In genomic region chr5:65925601-65926275, GRCh38 we compare ENCODE assay signal across 8 cellular contexts. TPM values are rescaled to one million over a fixed set of nuclear protein-coding genes. Genes with fewer than 3 reads are reported as not detected.
A peak's percentile ranks its signal among the peaks of the same experiment; 100 is the strongest.
DNase-seq lines count a peak whose midpoint lies in the region; ATAC-seq and TF ChIP-seq lines count a peak whose summit lies in the region.

No MANE protein-coding gene starts in this region.

- H3K4me1 Mint-ChIP-seq in HFFc6 (ENCODE audit: low read depth) (peaks cover 45% of the 10 kb centered on the region), progenitor cell of endocrine pancreas (ENCODE audit: low read depth) (peaks cover 35% of the 10 kb centered on the region)

- peaks cover 0 to 46% (median 33%) of the 10 kb centered on the region in 9 donors for H3K4me1 ChIP-seq in heart right ventricle
- peaks cover 23% of the 10 kb centered on the region for H3K4me1 ChIP-seq in upper lobe of right lung

- peak; percentile 76 for DNase-seq in HFFc6
- DNase-seq in NAMALWA (ENCODE audit: low spot score) = peak; percentile 93
- peak; percentile 74 for DNase-seq in SKM-1 treated with dmso at 0.1 percent for 144 hours (lab: John Stamatoyannopoulos, UW; ENCODE audit: unreplicated experiment)
- peak; percentile 82 to 87 for DNase-seq in heart right ventricle
- DNase-seq in progenitor cell of endocrine pancreas (ENCODE audit: low spot score, unreplicated experiment) = peak; percentile 80
- DNase-seq in upper lobe of right lung = peak; percentile 92

- H3K36me3 Mint-ChIP-seq in HFFc6 (ENCODE audit: low read depth) = peaks cover 39% of the 10 kb centered on the region
- H3K36me3 Mint-ChIP-seq in progenitor cell of endocrine pancreas (ENCODE audit: insufficient read depth) = peaks cover 2% of the 10 kb centered on the region

- H3K27me3 ChIP-seq in heart right ventricle = no peaks in the 10 kb centered on the region
- H3K27me3 ChIP-seq in upper lobe of right lung = no peaks in the 10 kb centered on the region

- H3K4me3 Mint-ChIP-seq in HFFc6 (peak overlapping the region; percentile 91), progenitor cell of endocrine pancreas (ENCODE audit: low read depth) (peak overlapping the region; percentile 92)

- H3K4me3 ChIP-seq in heart right ventricle = peak overlapping the region; percentile 69 to 95 (median 90)
- H3K4me3 ChIP-seq in upper lobe of right lung = peak overlapping the region; percentile 79

- ATAC-seq in heart right ventricle (peak; percentile 81 to 94 (median 89)), upper lobe of right lung (peak; percentile 92)

- TF ChIP-seq CTCF in GM12873 (IDR thresholded peaks at IDR 0.05; ENCODE audit: insufficient read depth, low read depth, low read length, missing control alignments) (peak; percentile 51), HFFc6 (IDR thresholded peaks at IDR 0.05) (peak; percentile 68), heart right ventricle (IDR thresholded peaks at IDR 0.05) (peak in 8 of 9 donors; percentile 27 to 67 (median 38)), progenitor cell of endocrine pancreas (IDR thresholded peaks at IDR 0.05; ENCODE audit: unreplicated experiment) (peak; percentile 59), upper lobe of right lung (IDR thresholded peaks at IDR 0.05) (peak; percentile 33)

- 0% methylated on average over 57 to 94 of the region's 94 CpGs for WGBS in adipose tissue, 3 donors
- WGBS in heart right ventricle, 2 donors = 0 to 1% methylated on average over 71 to 93 of the region's 94 CpGs

- H3K9me3 Mint-ChIP-seq in HFFc6 (no peaks in the 10 kb centered on the region; the same call in 1 of the 2 replicates), progenitor cell of endocrine pancreas (ENCODE audit: low read depth) (no peaks in the 10 kb centered on the region)

- peaks cover 0 to 13% (median 0%) of the 10 kb centered on the region in 9 donors for H3K36me3 ChIP-seq in heart right ventricle
- no peaks in the 10 kb centered on the region for H3K36me3 ChIP-seq in upper lobe of right lung

- H3K27ac ChIP-seq in adipose tissue (ENCODE audit: low read depth, low read length) (peak overlapping the region; percentile 99), heart right ventricle (peak overlapping the region; percentile 92 to 100 (median 100)), upper lobe of right lung (peak overlapping the region; percentile 99)

- intact Hi-C loops in heart right ventricle (cut with DNase I) = loop anchor here in 9 of 10 donors (2.0 to 10.0 kb wide), 12 partner anchors 87 to 301 kb away; partner anchors contain the start of genes SREK1 (in 7 of the 9), NLN (in 1 of the 9), SGTB (in 1 of the 9) and SHLD3 (in 1 of the 9)
- intact Hi-C loops in upper lobe of right lung (cut with DNase I) = no loop called here

- H3K27ac Mint-ChIP-seq in HFFc6 (peak overlapping the region; percentile 95), progenitor cell of endocrine pancreas (peak overlapping the region; percentile 99)

- H3K27me3 Mint-ChIP-seq in HFFc6 (ENCODE audit: insufficient read depth) = peaks cover 4% of the 10 kb centered on the region
- no peaks in the 10 kb centered on the region for H3K27me3 Mint-ChIP-seq in progenitor cell of endocrine pancreas

- H3K9me3 ChIP-seq in heart right ventricle (no peaks in the 10 kb centered on the region), upper lobe of right lung (no peaks in the 10 kb centered on the region)

RNA-seq across cellular contexts. Expression of gene ERBIN, which starts 0.6 kb away (rescaled TPM):
- 100 to 1,000 TPM in 5 of 6 experiments, 10 to 100 TPM in 1; 97.5 to 127 (median 114) TPM for total RNA-seq in HFFc6 (2021; fragmentation: NEBNext Ultra II Directional; extraction: Animal tissue kit (Norgen Biotek cat#: 25700))
- polyA plus RNA-seq in adipose tissue (10 to 100 TPM in 2 of 3 donors, 1 to 10 TPM in 1; 9.6 to 17.4 (median 13.9) TPM), heart right ventricle (10 to 100 TPM in 1 of 2 donors, 1 to 10 TPM in 1; 7.4 to 12.5 TPM)
- total RNA-seq in heart right ventricle (10 to 100 TPM; 28.7 to 63.3 (median 44.6) TPM), progenitor cell of endocrine pancreas (77.4 and 84.6 TPM in 2 replicates), upper lobe of right lung (67.0 TPM)

Comparison
In these comparisons a context has a peak if more than half of its experiments do, and no peak if none do; other contexts are left out.
1. Peak in every context shown above with its lines: DNase-seq, ATAC-seq, H3K4me3 ChIP-seq and H3K27ac ChIP-seq.